10 cellular contexts compared by ENCODE assay signal in the genomic region with DNA sequence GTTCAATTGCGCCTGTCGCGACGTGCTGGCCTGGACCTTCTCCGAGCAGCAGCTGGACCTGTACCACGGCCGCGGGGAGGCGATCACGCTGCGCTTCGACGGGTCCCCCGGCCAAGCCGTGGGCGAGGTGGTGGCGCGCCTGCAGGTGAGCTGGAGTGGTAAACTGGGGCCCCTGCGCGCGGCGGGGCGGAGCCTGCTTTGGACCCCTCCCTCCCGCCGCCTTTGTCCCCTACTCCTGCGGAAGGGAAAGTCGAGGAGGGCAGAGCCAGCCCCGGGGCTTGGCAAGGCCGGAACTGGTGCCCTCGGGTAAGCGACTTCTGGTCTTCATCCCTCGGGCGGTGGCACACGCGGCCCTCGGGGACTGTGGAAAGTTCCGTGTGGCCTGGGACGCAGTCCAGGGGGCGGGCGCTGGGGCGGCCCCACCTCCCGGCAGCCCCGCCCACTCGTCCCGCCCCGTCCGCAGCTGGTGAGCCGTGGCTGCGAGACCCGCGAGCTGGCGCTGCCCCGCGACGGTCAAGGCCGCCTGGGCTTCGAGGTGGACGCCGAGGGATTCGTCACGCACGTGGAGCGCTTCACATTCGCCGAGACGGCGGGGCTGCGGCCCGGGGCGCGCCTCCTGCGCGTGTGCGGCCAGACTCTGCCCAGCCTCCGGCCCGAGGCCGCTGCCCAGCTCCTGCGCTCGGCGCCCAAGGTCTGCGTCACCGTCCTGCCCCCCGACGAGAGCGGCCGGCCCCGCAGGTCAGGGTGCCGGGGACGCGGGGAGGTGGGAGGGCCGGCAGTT. TPM values are rescaled to one million over a fixed set of nuclear protein-coding genes. Genes with fewer than 3 reads are reported as not detected.
DNase-seq lines count a peak whose midpoint lies in the region; ATAC-seq and TF ChIP-seq lines count a peak whose summit lies in the region.
"Had no signal": no experiment of that assay in that cellular context is flagged by ENCODE, and none has a peak within 500 bp of the region (broad histone marks: within the 10 kb centered on the region; RNA-seq: fewer than 3 reads in every experiment).

No MANE protein-coding gene starts in this region.

- H3K4me1 Mint-ChIP-seq in neural progenitor cell = peaks cover 28% of the 10 kb centered on the region
- peaks cover 39% of the 10 kb centered on the region for H3K4me1 Mint-ChIP-seq in HFFc6 (ENCODE audit: low read depth)

- BruUV-seq in Panc1 (replicated peaks; lab: Mats Ljungman, UMichigan) (no TSS peak), PC-9 (replicated peaks; lab: Mats Ljungman, UMichigan) (no TSS peak)

- H3K9me3 ChIP-seq in Panc1 (ENCODE audit: control insufficient read depth, insufficient read depth, low read depth, low read length) (no peaks in the 10 kb centered on the region), neural progenitor cell (ENCODE audit: low read depth) (no peaks in the 10 kb centered on the region), PC-9 (ENCODE audit: insufficient read depth, low read depth) (no peaks in the 10 kb centered on the region)

- H3K9ac ChIP-seq in neural progenitor cell = no peak overlapping the region

- H3K9me3 Mint-ChIP-seq in neural progenitor cell (no peaks in the 10 kb centered on the region), HFFc6 (no peaks in the 10 kb centered on the region)

- no peak overlapping the region for H3K4me3 Mint-ChIP-seq in neural progenitor cell
- H3K4me3 Mint-ChIP-seq in HFFc6 = no peak overlapping the region

- H3K36me3 Mint-ChIP-seq in neural progenitor cell (peaks cover 5% of the 10 kb centered on the region), HFFc6 (ENCODE audit: low read depth) (peaks cover 12% of the 10 kb centered on the region)

- POLR2A ChIA-PET in Panc1 (lab: Charles Lee) (interaction anchor here (0.6 kb wide), 1 partner anchor 227 kb away, joined by 3 read pairs; no protein-coding TSS in a partner anchor), PC-9 (lab: Charles Lee; ENCODE audit: unreplicated experiment) (no interaction called here)

- peak; percentile 58 for ATAC-seq in Panc1
- peak; percentile 36 for ATAC-seq in foreskin keratinocyte
- no peak for ATAC-seq in HG03354 (IDR thresholded peaks at IDR 0.05; ENCODE audit: poor library complexity, severe bottlenecking, unreplicated experiment)

- no peak overlapping the region for H3K27ac Mint-ChIP-seq in neural progenitor cell
- H3K27ac Mint-ChIP-seq in HFFc6 = no peak overlapping the region

- H3K4me1 ChIP-seq in Panc1 (ENCODE audit: control insufficient read depth, insufficient read depth, low read length) = peaks cover 9% of the 10 kb centered on the region
- peaks cover 9% of the 10 kb centered on the region for H3K4me1 ChIP-seq in foreskin keratinocyte
- H3K4me1 ChIP-seq in neural progenitor cell = peaks cover 3% of the 10 kb centered on the region
- H3K4me1 ChIP-seq in PC-9 (replicated peaks; ENCODE audit: insufficient read depth) = peaks cover 20% of the 10 kb centered on the region

- H3K27me3 ChIP-seq in Panc1 (ENCODE audit: control insufficient read depth, insufficient read depth, low read length) = no peaks in the 10 kb centered on the region
- H3K27me3 ChIP-seq in foreskin keratinocyte = no peaks in the 10 kb centered on the region
- peaks cover 33% of the 10 kb centered on the region for H3K27me3 ChIP-seq in neural progenitor cell
- no peaks in the 10 kb centered on the region for H3K27me3 ChIP-seq in PC-9 (ENCODE audit: insufficient read depth, low read depth)

- H3K27me3 Mint-ChIP-seq in neural progenitor cell (ENCODE audit: insufficient read depth, low read depth) (peaks cover 5% of the 10 kb centered on the region), HFFc6 (ENCODE audit: insufficient read depth) (peaks cover 6% of the 10 kb centered on the region)

- intact Hi-C loops in Panc1 (cut with micrococcal nuclease; ENCODE audit: unreplicated experiment) = no loop called here
- intact Hi-C loops in PC-9 (cut with micrococcal nuclease; ENCODE audit: unreplicated experiment) = no loop called here

- TF ChIP-seq CTCF in AG10803 (conservative IDR thresholded peaks at IDR 0.05; ENCODE audit: low read length) = no peak
- TF ChIP-seq CTCF in Panc1 (IDR thresholded peaks at IDR 0.05) = no peak
- TF ChIP-seq CTCF in foreskin keratinocyte (conservative IDR thresholded peaks at IDR 0.05) = peak; percentile 36
- no peak for TF ChIP-seq CTCF in neural progenitor cell (IDR thresholded peaks at IDR 0.05)
- no peak for TF ChIP-seq CTCF in HFFc6 (IDR thresholded peaks at IDR 0.05)
- TF ChIP-seq CTCF in PC-9 (conservative IDR thresholded peaks at IDR 0.05) = no peak

- H4K20me1 ChIP-seq in neural progenitor cell (ENCODE audit: low read depth) (peaks cover 18% of the 10 kb centered on the region), PC-9 (ENCODE audit: insufficient read depth) (no peaks in the 10 kb centered on the region)

- CTCF ChIA-PET in Panc1 (lab: Charles Lee) (interaction anchor here (0.6 kb wide), 2 partner anchors 25 to 886 kb away, joined by 4 to 6 read pairs; no protein-coding TSS in a partner anchor), PC-9 (lab: Charles Lee) (no interaction called here)

- H3K4me3 ChIP-seq in AG10803 (ENCODE audit: low read length) (peak overlapping the region; percentile 22), Panc1 (ENCODE audit: low read depth in 2 of 2, low read length in 2 of 2) (peak overlapping the region; percentile 36 to 47), neural progenitor cell (peak overlapping the region; percentile 48), PC-9 (no peak overlapping the region)

- in situ Hi-C loops in Panc1 (cut with HindIII; ENCODE audit: low pct_unique_long_range_greater_than_20kb, low sequenced_read_pairs) = no loop called here

- H3K36me3 ChIP-seq in Panc1 (ENCODE audit: control insufficient read depth, insufficient read depth, low read length) = no peaks in the 10 kb centered on the region
- H3K36me3 ChIP-seq in neural progenitor cell = no peaks in the 10 kb centered on the region
- no peaks in the 10 kb centered on the region for H3K36me3 ChIP-seq in PC-9 (ENCODE audit: low read depth)

- peak overlapping the region; percentile 78 for H3K4me2 ChIP-seq in neural progenitor cell
- H3K4me2 ChIP-seq in PC-9 = no peak overlapping the region

- peak overlapping the region; percentile 40; the same call in 1 of the 2 replicates for H3K27ac ChIP-seq in Panc1 (ENCODE audit: low read length)
- no peak overlapping the region for H3K27ac ChIP-seq in foreskin keratinocyte
- no peak overlapping the region for H3K27ac ChIP-seq in neural progenitor cell
- H3K27ac ChIP-seq in PC-9 = no peak overlapping the region

- H3K79me2 ChIP-seq in neural progenitor cell (ENCODE audit: low read depth) (no peaks in the 10 kb centered on the region), PC-9 (ENCODE audit: low read depth) (no peaks in the 10 kb centered on the region)

- peaks cover 9% of the 10 kb centered on the region for H3F3A ChIP-seq in neural progenitor cell (ENCODE audit: low read depth)
- peaks cover 34% of the 10 kb centered on the region for H3F3A ChIP-seq in PC-9 (ENCODE audit: insufficient read depth, low read depth)

- no peaks in the 10 kb centered on the region for H3K9me2 ChIP-seq in PC-9 (ENCODE audit: insufficient read depth)

- DNase-seq in AG10803 (ENCODE audit: low read depth) = no peak
- DNase-seq in Panc1 (ENCODE audit: low read depth, low spot score) = no peak
- DNase-seq in foreskin keratinocyte = peak in 1 of 2 donors; percentile 9
- peak; percentile 57 for DNase-seq in neural progenitor cell (ENCODE audit: low spot score)
- DNase-seq in HFFc6 = no peak
- no peak for DNase-seq in stimulated activated CD4-positive, alpha-beta T cell treated with anti-CD3 and anti-CD28 coated beads, Interleukin-1b, Interleukin-23, amount 100 ng/mL, for 48 hours
- no peak for DNase-seq in PC-9
- DNase-seq: activated T-cell treated with anti-CD3 and anti-CD28 coated beads for 4 hours had no signal

- H2AFZ ChIP-seq in neural progenitor cell (replicated peaks) = peak overlapping the region; percentile 85
- H2AFZ ChIP-seq in PC-9 = no peak overlapping the region

RNA-seq across cellular contexts. Expression of gene SIPA1, which starts 9.2 kb away (rescaled TPM):
- total RNA-seq in Panc1 (2021; ENCODE audit: unreplicated experiment) (86.9 TPM), foreskin keratinocyte (22.2 and 22.6 TPM in 2 replicates), neural progenitor cell (ENCODE audit: low replicate concordance) (4.7 and 16.4 TPM in 2 replicates), PC-9 (2021) (65.6 and 81.3 TPM in 2 replicates)
- polyA plus RNA-seq in Panc1 (2012; ENCODE audit: insufficient read length) = 107 TPM
- 24.5 and 28.4 TPM in 2 replicates for polyA plus RNA-seq in foreskin keratinocyte
- 10 to 100 TPM; 23.0 to 41.3 (median 38.3) TPM for total RNA-seq in HFFc6 (2021; fragmentation: NEBNext Ultra II Directional; extraction: Animal tissue kit (Norgen Biotek cat#: 25700))

RNA-seq across cellular contexts. Expression of gene RELA, which starts 15.6 kb away (rescaled TPM):
- total RNA-seq in Panc1 (2021; ENCODE audit: unreplicated experiment) (141 TPM), foreskin keratinocyte (41.9 and 50.4 TPM in 2 replicates), neural progenitor cell (ENCODE audit: low replicate concordance) (11.0 and 14.7 TPM in 2 replicates), PC-9 (2021) (59.5 and 86.8 TPM in 2 replicates)
- polyA plus RNA-seq in Panc1 (2012; ENCODE audit: insufficient read length) = 178 TPM
- polyA plus RNA-seq in foreskin keratinocyte = 48.6 and 53.2 TPM in 2 replicates
- 10 to 100 TPM; 66.9 to 72.7 (median 69.5) TPM for total RNA-seq in HFFc6 (2021; fragmentation: NEBNext Ultra II Directional; extraction: Animal tissue kit (Norgen Biotek cat#: 25700))

RNA-seq across cellular contexts. Expression of gene PCNX3, which starts 31.5 kb away (rescaled TPM):
- total RNA-seq in Panc1 (2021; ENCODE audit: unreplicated experiment) (74.5 TPM), foreskin keratinocyte (30.0 and 30.3 TPM in 2 replicates), neural progenitor cell (ENCODE audit: low replicate concordance) (6.6 and 19.3 TPM in 2 replicates), PC-9 (2021) (76.9 and 85.9 TPM in 2 replicates)
- polyA plus RNA-seq in Panc1 (2012; ENCODE audit: insufficient read length) = 82.2 TPM
- polyA plus RNA-seq in foreskin keratinocyte = 23.5 and 24.1 TPM in 2 replicates
- total RNA-seq in HFFc6 (2021; fragmentation: NEBNext Ultra II Directional; extraction: Animal tissue kit (Norgen Biotek cat#: 25700)) = 10 to 100 TPM; 51.5 to 66.7 (median 57.3) TPM

RNA-seq across cellular contexts. Expression of gene MAP3K11, which starts 33.1 kb away (rescaled TPM):
- total RNA-seq in Panc1 (2021; ENCODE audit: unreplicated experiment) (124 TPM), foreskin keratinocyte (22.9 and 25.7 TPM in 2 replicates), neural progenitor cell (ENCODE audit: low replicate concordance) (9.9 and 42.0 TPM in 2 replicates), PC-9 (2021) (87.2 and 90.3 TPM in 2 replicates)
- polyA plus RNA-seq in Panc1 (2012; ENCODE audit: insufficient read length) = 138 TPM
- 23.9 and 28.3 TPM in 2 replicates for polyA plus RNA-seq in foreskin keratinocyte
- 10 to 100 TPM; 42.1 to 51.1 (median 46.5) TPM for total RNA-seq in HFFc6 (2021; fragmentation: NEBNext Ultra II Directional; extraction: Animal tissue kit (Norgen Biotek cat#: 25700))

RNA-seq across cellular contexts. Expression of gene KCNK7, which starts 51.5 kb away (rescaled TPM):
- total RNA-seq in Panc1 (2021; ENCODE audit: unreplicated experiment) = 0.69 TPM
- polyA plus RNA-seq in Panc1 (2012; ENCODE audit: insufficient read length) = 0.63 TPM
- 0.25 and 0.27 TPM in 2 replicates for total RNA-seq in foreskin keratinocyte
- polyA plus RNA-seq in foreskin keratinocyte = 0.66 and 1.0 TPM in 2 replicates
- 0.34 TPM in 1 of 2 replicates, not detected in the other for total RNA-seq in neural progenitor cell (ENCODE audit: low replicate concordance)
- total RNA-seq in HFFc6 (2021; fragmentation: NEBNext Ultra II Directional; extraction: Animal tissue kit (Norgen Biotek cat#: 25700)) = under 1 TPM in 3 of 6 experiments, not detected in 3; 0.16 to 0.31 (median 0.30) TPM
- 2.1 TPM in 1 of 2 replicates, not detected in the other for total RNA-seq in PC-9 (2021)
- total RNA-seq: Daoy had no signal
